In the genomic region with DNA sequence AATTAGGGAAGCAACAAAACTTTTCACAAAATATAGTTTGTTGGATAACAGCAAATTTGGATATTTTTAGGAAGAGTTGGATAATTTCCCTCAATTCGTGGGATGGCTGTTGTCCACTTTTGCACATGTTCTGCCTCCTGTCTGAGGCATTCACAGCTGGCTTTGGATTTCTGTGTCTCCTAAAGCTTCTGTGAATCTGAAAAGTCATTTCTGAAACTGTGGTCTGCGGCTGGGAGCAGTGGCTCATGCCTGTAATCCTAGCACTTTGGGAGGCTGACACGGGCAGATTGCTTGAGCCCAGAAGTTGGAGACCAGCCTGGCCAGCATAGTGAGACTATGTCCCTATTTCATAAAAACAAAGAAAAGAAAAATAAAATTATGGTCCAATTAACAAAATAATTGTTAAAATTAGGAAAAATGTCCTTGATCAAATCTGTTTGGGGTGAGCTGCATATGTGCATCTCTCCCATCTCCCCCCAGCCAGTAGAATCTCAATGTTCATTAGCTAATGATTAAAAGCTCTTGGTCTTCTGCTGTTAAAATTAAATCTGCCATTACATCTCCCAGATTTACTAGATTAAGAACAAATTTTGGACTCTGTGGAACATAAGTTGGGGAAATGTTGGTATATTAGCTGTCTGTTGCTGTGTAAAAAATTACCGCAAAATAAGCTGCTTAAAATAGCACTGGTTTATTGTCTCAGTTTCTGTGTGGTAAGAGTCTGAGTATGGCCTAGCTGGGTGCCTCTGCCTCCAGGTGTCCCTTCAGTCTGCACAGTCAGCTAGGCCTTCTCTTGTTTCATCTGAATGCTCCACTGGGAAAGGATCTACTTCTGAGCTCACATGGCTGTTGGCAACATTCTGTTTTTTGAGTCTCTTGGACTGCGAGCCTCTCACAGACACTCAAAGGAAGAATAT, we compare ENCODE assay signal across 9 cellular contexts.
DNase-seq lines count a peak whose midpoint lies in the region; ATAC-seq and TF ChIP-seq lines count a peak whose summit lies in the region.
"Had no signal": no experiment of that assay in that cellular context is flagged by ENCODE, and none has a peak within 500 bp of the region (broad histone marks: within the 10 kb centered on the region; RNA-seq: fewer than 3 reads in every experiment).

No MANE protein-coding gene starts in this region.

- H3K9me3 ChIP-seq in OCI-LY1 (ENCODE audit: low read length) (no peaks in the 10 kb centered on the region), mesenchymal stem cell (ENCODE audit: control insufficient read depth, low read length) (no peaks in the 10 kb centered on the region)

- intact Hi-C loops in MCF 10A (cut with micrococcal nuclease): no loop called here

- H2BK120ac ChIP-seq in mesenchymal stem cell (ENCODE audit: low read depth, low read length): no peak overlapping the region

- peaks cover 6% of the 10 kb centered on the region for H3K79me1 ChIP-seq in mesenchymal stem cell (replicated peaks; ENCODE audit: low read length, poor library complexity, severe bottlenecking)

- WGBS in mesenchymal stem cell: 75% methylated on average over 4 of the region's 5 CpGs

- H3K9me2 ChIP-seq in OCI-LY1 (ENCODE audit: low read depth, low read length): no peaks in the 10 kb centered on the region

- H3K4me2 ChIP-seq in OCI-LY1 (ENCODE audit: low read length) (peak overlapping the region; percentile 20; the same call in 1 of the 2 replicates), mesenchymal stem cell (ENCODE audit: low read length, poor library complexity, severe bottlenecking) (no peak overlapping the region)

- H3K4me3 ChIP-seq in OCI-LY1 (ENCODE audit: low read depth, low read length, poor library complexity, severe bottlenecking) (no peak overlapping the region), mesenchymal stem cell (ENCODE audit: insufficient read depth in 1 of 2, low read depth in 1 of 2, low read length in 2 of 2) (no peak overlapping the region)

- 0 out of 2 replicates have a peak, but pooled peaks cover 3% of the 10 kb centered on the region for H3K79me2 ChIP-seq in OCI-LY1 (ENCODE audit: insufficient read depth, low read length)

- H3K14ac ChIP-seq in mesenchymal stem cell (ENCODE audit: low read length in 2 of 2): no peak overlapping the region

- BruUV-seq in MCF 10A (replicated peaks; lab: Mats Ljungman, UMichigan): no TSS peak

- CTCF ChIA-PET in MCF 10A (lab: Yijun Ruan, JAX): interaction anchor here (0.6 kb wide), 1 partner anchor 322 kb away, joined by 4 read pairs; no protein-coding TSS in a partner anchor

- H3K36me3 ChIP-seq in OCI-LY1 (ENCODE audit: insufficient read depth, low read length) (peaks cover 31% of the 10 kb centered on the region; the same call in 1 of the 2 replicates), mesenchymal stem cell (ENCODE audit: control insufficient read depth in 1 of 2, insufficient read depth in 2 of 2, low read depth in 1 of 2, low read length in 2 of 2) (peaks cover 0 to 4% of the 10 kb centered on the region in 2 experiments)

- ATAC-seq in GM19455 (IDR thresholded peaks at IDR 0.05; ENCODE audit: unreplicated experiment) (peak; percentile 95), HG03108 (IDR thresholded peaks at IDR 0.05; ENCODE audit: unreplicated experiment) (peak; percentile 89)

- no peaks in the 10 kb centered on the region for H4K20me1 ChIP-seq in OCI-LY1 (ENCODE audit: insufficient read depth, low read length)

- no peaks in the 10 kb centered on the region for H3F3A ChIP-seq in OCI-LY1 (ENCODE audit: insufficient read depth, low read length)

- no peaks in the 10 kb centered on the region for H3K27me3 Mint-ChIP-seq in MCF 10A (ENCODE audit: insufficient read depth, unreplicated experiment)

- H2AFZ ChIP-seq in OCI-LY1 (ENCODE audit: low read length) (no peak overlapping the region), mesenchymal stem cell (ENCODE audit: low read depth, low read length) (no peak overlapping the region)

- no peak overlapping the region for H3K27ac Mint-ChIP-seq in MCF 10A (ENCODE audit: low read depth, unreplicated experiment)

- POLR2A ChIA-PET in MCF 10A (lab: Yijun Ruan, JAX): interaction anchor here (0.6 kb wide), 1 partner anchor 475 kb away, joined by 3 read pairs; no protein-coding TSS in a partner anchor

- no peaks in the 10 kb centered on the region for H3K9me3 Mint-ChIP-seq in MCF 10A (ENCODE audit: unreplicated experiment)

- TF ChIP-seq CTCF in OCI-LY1 (IDR thresholded peaks at IDR 0.05; ENCODE audit: low read length) (no peak), MCF 10A (IDR thresholded peaks at IDR 0.05; ENCODE audit: unreplicated experiment) (no peak)

- H4K91ac ChIP-seq in mesenchymal stem cell (ENCODE audit: low read length): no peak overlapping the region

- no peak overlapping the region for H3K23ac ChIP-seq in mesenchymal stem cell (ENCODE audit: low read length in 2 of 2)

- no peak overlapping the region for H4K8ac ChIP-seq in mesenchymal stem cell (ENCODE audit: low read length)

- H3K36me3 Mint-ChIP-seq in MCF 10A (ENCODE audit: insufficient read depth, unreplicated experiment): peaks cover 4% of the 10 kb centered on the region

- no peak overlapping the region for H2BK15ac ChIP-seq in mesenchymal stem cell (ENCODE audit: low read depth, poor library complexity, severe bottlenecking)

- H2BK12ac ChIP-seq in mesenchymal stem cell (ENCODE audit: low read length in 2 of 2): no peak overlapping the region

- H3K4me1 ChIP-seq in OCI-LY1 (ENCODE audit: insufficient read depth, low read length, severe bottlenecking) (peaks cover 35% of the 10 kb centered on the region), mesenchymal stem cell (ENCODE audit: control insufficient read depth, insufficient read depth, low read depth, low read length) (no peaks in the 10 kb centered on the region)

- H3K27ac ChIP-seq in OCI-LY1 (ENCODE audit: low read depth, low read length, poor library complexity, severe bottlenecking): peak overlapping the region; percentile 33
- no peak overlapping the region for H3K27ac ChIP-seq in mesenchymal stem cell (ENCODE audit: low read length, poor library complexity, severe bottlenecking)

- H3K4me3 Mint-ChIP-seq in MCF 10A (ENCODE audit: unreplicated experiment): no peak overlapping the region

- H2AK5ac ChIP-seq in mesenchymal stem cell (ENCODE audit: low read length, severe bottlenecking): no peak overlapping the region

- H2BK5ac ChIP-seq in mesenchymal stem cell (ENCODE audit: low read depth, low read length, poor library complexity, severe bottlenecking): no peak overlapping the region

- no peaks in the 10 kb centered on the region for H3K4me1 Mint-ChIP-seq in MCF 10A (ENCODE audit: insufficient read depth, unreplicated experiment)

- no peak overlapping the region for H3K4ac ChIP-seq in mesenchymal stem cell (ENCODE audit: low read depth in 1 of 2, low read length in 2 of 2)

- H3K9ac ChIP-seq in OCI-LY1 (ENCODE audit: low read length) (no peak overlapping the region), mesenchymal stem cell (ENCODE audit: low read length) (no peak overlapping the region)

- H3K18ac ChIP-seq in mesenchymal stem cell (ENCODE audit: low read depth in 1 of 2, low read length in 2 of 2): no peak overlapping the region

- H3K27me3 ChIP-seq in OCI-LY1 (ENCODE audit: insufficient read depth, low read length) (no peaks in the 10 kb centered on the region), mesenchymal stem cell (ENCODE audit: control insufficient read depth in 1 of 2, insufficient read depth in 1 of 2, low read length in 2 of 2) (no peaks in the 10 kb centered on the region)

- peak; percentile 84 for DNase-seq in DMS 273 treated with DMSO at 0.1 percent for 48 hours (lab: John Stamatoyannopoulos, UW)
- no peak for DNase-seq in MCF 10A (ENCODE audit: unreplicated experiment)
- DNase-seq in activated CD8-positive, alpha-beta memory T cell treated with anti-CD3 and anti-CD28 coated beads for 24 hours: no peak
- DNase-seq in mesenchymal stem cell: no peak
- DNase-seq in NCI-H1105 (lab: John Stamatoyannopoulos, UW): no peak
- DNase-seq: nucleus accumbens had no signal
